Comparison of ENCODE assay signal across 26 cellular contexts in the genomic region with DNA sequence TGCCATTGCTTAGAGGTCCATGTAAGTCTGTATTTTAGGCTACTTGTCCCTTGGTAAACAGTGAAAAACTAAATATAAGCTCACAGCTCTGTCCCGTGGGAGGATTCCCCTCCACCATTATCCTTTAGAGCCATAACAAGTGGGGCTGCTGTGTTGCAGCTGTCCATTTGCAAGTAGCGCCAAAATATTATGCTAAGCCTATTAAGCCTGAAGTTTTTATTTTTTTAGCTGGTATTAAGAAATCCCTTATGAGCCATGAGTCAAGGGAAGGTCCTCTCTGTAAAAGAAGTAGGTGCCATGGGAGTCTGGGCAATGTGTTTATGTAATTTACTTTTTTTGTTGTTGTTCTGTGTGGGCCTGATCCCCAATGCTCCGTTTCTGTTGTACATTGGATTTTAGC.
"Had no signal": no experiment of that assay in that cellular context is flagged by ENCODE, and none has a peak within 500 bp of the region (broad histone marks: within the 10 kb centered on the region; RNA-seq: fewer than 3 reads in every experiment).

No MANE protein-coding gene starts in this region.

- H3K27me3 Mint-ChIP-seq: dendritic cell treated with granulocyte-macrophage colony-stimulating factor and Interleukin-4, amounts not matched to agents 40 ng/mL and 50 ng/mL, for 4 days; naive thymus-derived CD4-positive, alpha-beta T cell; progenitor cell of endocrine pancreas; stimulated activated memory B cell treated with anti-CD40 and anti-IgM and Interleukin-4, amounts not matched to agents 10 μg/mL and 1 μg/mL and 100 μg/mL, for 72 hours; type B pancreatic cell had no signal

- H3K36me3 Mint-ChIP-seq: naive thymus-derived CD4-positive, alpha-beta T cell; neural progenitor cell; stimulated activated memory B cell treated with anti-CD40 and anti-IgM and Interleukin-4, amounts not matched to agents 10 μg/mL and 1 μg/mL and 100 μg/mL, for 72 hours; type B pancreatic cell had no signal

- H3K27me3 ChIP-seq: colonic mucosa, foreskin keratinocyte, hepatocyte, neural progenitor cell, sigmoid colon, spleen, testis, tibial artery had no signal

- DNase-seq: central memory CD4-positive, alpha-beta T cell; colonic mucosa; effector CD8-positive, alpha-beta T cell; endodermal cell; foreskin keratinocyte; left colon; midbrain; naive thymus-derived CD4-positive, alpha-beta T cell; sigmoid colon; spleen; stimulated activated CD4-positive, alpha-beta T cell treated with anti-CD3 and anti-CD28 coated beads, Interleukin-4, amount 100 ng/mL, for 4 hours; stimulated activated naive CD8-positive, alpha-beta T cell treated with anti-CD3 and anti-CD28 coated beads, Interleukin-15, Interleukin-2, amounts not matched to agents 100 U/mL and 50 U/mL, for 24 hours; substantia nigra; testis; tibial artery had no signal

- H3K36me3 ChIP-seq: colonic mucosa, neural progenitor cell, sigmoid colon, spleen, tibial artery had no signal

- ATAC-seq: esophagus mucosa; foreskin keratinocyte; left colon; naive thymus-derived CD4-positive, alpha-beta T cell; stimulated activated memory B cell treated with anti-CD40 and anti-IgM and Interleukin-4, amounts not matched to agents 10 μg/mL and 1 μg/mL and 100 μg/mL, for 72 hours; stimulated activated naive CD8-positive, alpha-beta T cell treated with anti-CD3 and anti-CD28 coated beads, Interleukin-15, Interleukin-2, amounts not matched to agents 100 U/mL and 50 U/mL, for 24 hours had no signal

- H3K4me1 Mint-ChIP-seq: endodermal cell; naive thymus-derived CD4-positive, alpha-beta T cell; neural progenitor cell; stimulated activated memory B cell treated with anti-CD40 and anti-IgM and Interleukin-4, amounts not matched to agents 10 μg/mL and 1 μg/mL and 100 μg/mL, for 72 hours had no signal

- H3K9me3 ChIP-seq: colonic mucosa, sigmoid colon, spleen, testis, tibial artery had no signal

- H3K4me1 ChIP-seq: colonic mucosa, foreskin keratinocyte, neural progenitor cell, sigmoid colon, spleen, testis, tibial artery had no signal

- H3K27ac Mint-ChIP-seq: dendritic cell treated with granulocyte-macrophage colony-stimulating factor and Interleukin-4, amounts not matched to agents 40 ng/mL and 50 ng/mL, for 4 days; endodermal cell; naive thymus-derived CD4-positive, alpha-beta T cell; nephron; neural progenitor cell; progenitor cell of endocrine pancreas; stimulated activated memory B cell treated with anti-CD40 and anti-IgM and Interleukin-4, amounts not matched to agents 10 μg/mL and 1 μg/mL and 100 μg/mL, for 72 hours; type B pancreatic cell had no signal

- H3K4me3 ChIP-seq: colonic mucosa, hepatocyte, neural progenitor cell, sigmoid colon, skin epidermis, spleen, testis, tibial artery had no signal

- H3K9me3 Mint-ChIP-seq: endodermal cell; nephron; neural progenitor cell; stimulated activated memory B cell treated with anti-CD40 and anti-IgM and Interleukin-4, amounts not matched to agents 10 μg/mL and 1 μg/mL and 100 μg/mL, for 72 hours; type B pancreatic cell had no signal

- H3K27ac ChIP-seq: colonic mucosa, epithelial cell of prostate, foreskin keratinocyte, hepatocyte, neural progenitor cell, parathyroid adenoma, sigmoid colon, skin epidermis, spleen, testis, tibial artery had no signal

- H3K4me3 Mint-ChIP-seq: dendritic cell treated with granulocyte-macrophage colony-stimulating factor and Interleukin-4, amounts not matched to agents 40 ng/mL and 50 ng/mL, for 4 days; endodermal cell; naive thymus-derived CD4-positive, alpha-beta T cell; nephron; neural progenitor cell; stimulated activated memory B cell treated with anti-CD40 and anti-IgM and Interleukin-4, amounts not matched to agents 10 μg/mL and 1 μg/mL and 100 μg/mL, for 72 hours; type B pancreatic cell had no signal
